17 cellular contexts compared by ENCODE assay signal in the genomic region with DNA sequence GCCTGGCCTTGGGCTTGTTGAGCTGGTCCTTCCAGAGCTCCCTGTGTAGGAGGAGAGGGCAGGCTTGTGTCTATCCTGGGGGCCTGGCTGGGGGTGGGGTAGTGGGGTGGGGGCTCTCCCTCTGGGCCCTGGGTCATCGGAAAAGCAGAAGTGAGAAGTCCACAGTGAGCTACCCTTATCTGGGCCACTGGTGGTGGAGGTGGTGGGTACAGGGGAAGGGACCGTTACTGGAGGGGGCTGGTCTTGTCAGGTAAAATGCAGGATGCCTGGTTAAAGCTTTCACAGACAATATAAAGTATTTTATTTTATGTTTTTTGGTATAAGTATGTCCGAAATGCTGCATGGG. TPM values are rescaled to one million over a fixed set of nuclear protein-coding genes. Genes with fewer than 3 reads are reported as not detected.
DNase-seq lines count a peak whose midpoint lies in the region; ATAC-seq and TF ChIP-seq lines count a peak whose summit lies in the region.
"Had no signal": no experiment of that assay in that cellular context is flagged by ENCODE, and none has a peak within 500 bp of the region (broad histone marks: within the 10 kb centered on the region; RNA-seq: fewer than 3 reads in every experiment).

No MANE protein-coding gene starts in this region.

- peaks cover 41% of the 10 kb centered on the region for H3K4me1 Mint-ChIP-seq in CD14-positive monocyte
- H3K4me1 Mint-ChIP-seq in activated naive CD8-positive, alpha-beta T cell treated with anti-CD3 and anti-CD28 coated beads, Interleukin-2, amount 50 U/mL, for 24 hours, result peaks cover 42% of the 10 kb centered on the region
- H3K4me1 Mint-ChIP-seq in glutamatergic neuron (ENCODE audit: low read depth, unreplicated experiment), result no peaks in the 10 kb centered on the region

- H3K27me3 Mint-ChIP-seq in CD14-positive monocyte (ENCODE audit: low read depth in 3 of 3) (peaks cover 9 to 19% (median 15%) of the 10 kb centered on the region in 3 donors), glutamatergic neuron (ENCODE audit: unreplicated experiment) (peaks cover 4% of the 10 kb centered on the region)
- H3K27me3 Mint-ChIP-seq in activated naive CD8-positive, alpha-beta T cell treated with anti-CD3 and anti-CD28 coated beads, Interleukin-2, amount 50 U/mL, for 24 hours, result peaks cover 9% of the 10 kb centered on the region

- no peak overlapping the region for H3K27ac ChIP-seq in prostate gland
- H3K27ac ChIP-seq in tibial nerve, result peak overlapping the region in 2 of 4 donors; percentile 11 to 70
- H3K27ac ChIP-seq: cardiac muscle cell had no signal

- H3K4me3 ChIP-seq in prostate gland (no peak overlapping the region), tibial nerve (no peak overlapping the region)
- H3K4me3 ChIP-seq: cardiac muscle cell had no signal

- intact Hi-C loops in CD14-positive monocyte (cut with micrococcal nuclease), result no loop called here
- intact Hi-C loops in prostate gland (cut with DNase I), result no loop called here

- no peak for TF ChIP-seq EP300 in tibial nerve (IDR thresholded peaks at IDR 0.05)

- H3K4me1 ChIP-seq in prostate gland (replicated peaks) (no peaks in the 10 kb centered on the region), tibial nerve (no peaks in the 10 kb centered on the region)
- H3K4me1 ChIP-seq: BE2C had no signal

- peak overlapping the region; percentile 94 to 97 (median 95) for H3K27ac Mint-ChIP-seq in CD14-positive monocyte
- peak overlapping the region; percentile 48 for H3K27ac Mint-ChIP-seq in activated naive CD8-positive, alpha-beta T cell treated with anti-CD3 and anti-CD28 coated beads, Interleukin-2, amount 50 U/mL, for 24 hours
- H3K27ac Mint-ChIP-seq in glutamatergic neuron (ENCODE audit: unreplicated experiment), result no peak overlapping the region

- ATAC-seq in GM19397 (IDR thresholded peaks at IDR 0.05; ENCODE audit: unreplicated experiment) (peak; percentile 29), HG03097 (IDR thresholded peaks at IDR 0.05; ENCODE audit: low FRiP score, unreplicated experiment) (peak; percentile 14), GM21528 (IDR thresholded peaks at IDR 0.05; ENCODE audit: low FRiP score, unreplicated experiment) (no peak)
- ATAC-seq in activated naive CD8-positive, alpha-beta T cell treated with anti-CD3 and anti-CD28 coated beads, Interleukin-2, amount 50 U/mL, for 24 hours, result no peak

- TF ChIP-seq CTCF in CD14-positive monocyte (IDR thresholded peaks at IDR 0.05) (no peak), glutamatergic neuron (IDR thresholded peaks at IDR 0.05; ENCODE audit: partially characterized antibody, unreplicated experiment) (no peak), prostate gland (IDR thresholded peaks at IDR 0.05) (no peak), tibial nerve (IDR thresholded peaks at IDR 0.05) (no peak)

- H3K9me3 Mint-ChIP-seq in CD14-positive monocyte (peaks cover 0 to 13% (median 1%) of the 10 kb centered on the region in 7 donors), glutamatergic neuron (ENCODE audit: unreplicated experiment) (peaks cover 3% of the 10 kb centered on the region)
- no peaks in the 10 kb centered on the region for H3K9me3 Mint-ChIP-seq in activated naive CD8-positive, alpha-beta T cell treated with anti-CD3 and anti-CD28 coated beads, Interleukin-2, amount 50 U/mL, for 24 hours
- H3K9me3 Mint-ChIP-seq: activated T-cell treated with anti-CD3 and anti-CD28 coated beads, Interleukin-2, amount 50 U/mL, for 24 hours had no signal

- WGBS in prostate gland, result 67% methylated on average over 3 of the region's 3 CpGs
- WGBS in tibial nerve, 2 donors, result 62 to 63% methylated on average over 3 of the region's 3 CpGs

- H3K9me3 ChIP-seq in prostate gland, result no peaks in the 10 kb centered on the region
- H3K9me3 ChIP-seq in tibial nerve, result no peaks in the 10 kb centered on the region
- H3K9me3 ChIP-seq: BE2C had no signal

- DNase-seq in CD14-positive monocyte (ENCODE audit: low spot score), result no peak
- DNase-seq in activated naive CD8-positive, alpha-beta T cell treated with anti-CD3 and anti-CD28 coated beads, Interleukin-2, amount 50 U/mL, for 24 hours, result no peak
- no peak for DNase-seq in glutamatergic neuron
- no peak for DNase-seq in prostate gland (ENCODE audit: low spot score)
- DNase-seq in tibial nerve (ENCODE audit: low spot score in 2 of 2), result no peak
- DNase-seq: BE2C, NCI-H1930 had no signal

- no peak for TF ChIP-seq POLR2A in prostate gland (IDR thresholded peaks at IDR 0.05)
- TF ChIP-seq POLR2A in tibial nerve (IDR thresholded peaks at IDR 0.05), result no peak

- H3K36me3 ChIP-seq in prostate gland, result no peaks in the 10 kb centered on the region
- H3K36me3 ChIP-seq in tibial nerve, result no peaks in the 10 kb centered on the region
- H3K36me3 ChIP-seq: BE2C, cardiac muscle cell had no signal

- H3K4me3 Mint-ChIP-seq in CD14-positive monocyte (peak overlapping the region; percentile 77 to 93), glutamatergic neuron (ENCODE audit: unreplicated experiment) (no peak overlapping the region)
- H3K4me3 Mint-ChIP-seq in activated naive CD8-positive, alpha-beta T cell treated with anti-CD3 and anti-CD28 coated beads, Interleukin-2, amount 50 U/mL, for 24 hours, result no peak overlapping the region

- H3K27me3 ChIP-seq in prostate gland (replicated peaks; ENCODE audit: insufficient read depth), result no peaks in the 10 kb centered on the region
- H3K27me3 ChIP-seq in tibial nerve, result peaks cover 0 to 22% of the 10 kb centered on the region in 2 donors

- H3K36me3 Mint-ChIP-seq in CD14-positive monocyte (peaks cover 18 to 30% of the 10 kb centered on the region in 2 donors), glutamatergic neuron (ENCODE audit: unreplicated experiment) (no peaks in the 10 kb centered on the region)
- H3K36me3 Mint-ChIP-seq in activated naive CD8-positive, alpha-beta T cell treated with anti-CD3 and anti-CD28 coated beads, Interleukin-2, amount 50 U/mL, for 24 hours (ENCODE audit: low read depth), result no peaks in the 10 kb centered on the region

RNA-seq across cellular contexts. Expression of gene SIGLEC10, which starts 0.3 kb away (rescaled TPM):
- polyA plus RNA-seq in CD14-positive monocyte, result 10 to 100 TPM; 16.6 to 64.9 TPM
- total RNA-seq in glutamatergic neuron (ENCODE audit: unreplicated experiment), result not detected
- total RNA-seq in prostate gland, result 1 to 10 TPM; 7.1 to 7.5 TPM
- total RNA-seq in tibial nerve, result 10 to 100 TPM in 2 of 4 donors, 1 to 10 TPM in 2; 2.1 to 21.9 (median 7.3) TPM
- total RNA-seq: cardiac muscle cell, fibroblast of lung, H1, HT1080 had no signal
- polyA plus RNA-seq: fibroblast of lung, keratinocyte had no signal

RNA-seq across cellular contexts. Expression of gene C19orf84, which starts 27.4 kb away (rescaled TPM):
- polyA plus RNA-seq in CD14-positive monocyte, result not detected
- total RNA-seq in glutamatergic neuron (ENCODE audit: unreplicated experiment) (not detected), prostate gland (10 to 100 TPM in 1 of 2 donors, not detected in 1; 16.0 TPM), tibial nerve (under 1 TPM in 1 of 4 donors, not detected in 3; 0.63 TPM)
- total RNA-seq: cardiac muscle cell, fibroblast of lung, HT1080, urinary bladder had no signal
- polyA plus RNA-seq: cardiac muscle cell, fibroblast of lung, keratinocyte, urinary bladder had no signal

RNA-seq across cellular contexts. Expression of gene LIM2, which starts 30.0 kb away (rescaled TPM):
- not detected for polyA plus RNA-seq in CD14-positive monocyte
- total RNA-seq in glutamatergic neuron (ENCODE audit: unreplicated experiment) (not detected), prostate gland (not detected), tibial nerve (not detected)
- total RNA-seq: cardiac muscle cell, fibroblast of lung, H1, HT1080, urinary bladder had no signal
- polyA plus RNA-seq: cardiac muscle cell, fibroblast of lung, H1, keratinocyte, urinary bladder had no signal

RNA-seq across cellular contexts. Expression of gene SIGLEC8, which starts 40.5 kb away (rescaled TPM):
- polyA plus RNA-seq in CD14-positive monocyte, result not detected
- total RNA-seq in glutamatergic neuron (ENCODE audit: unreplicated experiment) (not detected), prostate gland (1 to 10 TPM; 1.0 to 3.0 TPM), tibial nerve (1 to 10 TPM in 1 of 4 donors, under 1 TPM in 3; 0.20 to 5.5 (median 0.87) TPM)
- total RNA-seq: cardiac muscle cell, fibroblast of lung, H1, HT1080 had no signal
- polyA plus RNA-seq: cardiac muscle cell, fibroblast of lung, H1, keratinocyte had no signal

RNA-seq across cellular contexts. Expression of gene NKG7, which starts 45.3 kb away (rescaled TPM):
- 10 to 100 TPM; 16.4 to 19.9 TPM for polyA plus RNA-seq in CD14-positive monocyte
- total RNA-seq in glutamatergic neuron (ENCODE audit: unreplicated experiment), result not detected
- 1 to 10 TPM in 1 of 2 donors, not detected in 1; 1.8 TPM for total RNA-seq in prostate gland
- 1 to 10 TPM in 2 of 4 donors, not detected in 2; 3.6 to 3.9 TPM for total RNA-seq in tibial nerve
- total RNA-seq: cardiac muscle cell, fibroblast of lung, H1, HT1080 had no signal
- polyA plus RNA-seq: fibroblast of lung, H1, keratinocyte had no signal

Comparison
In these comparisons a context has a peak if more than half of its experiments do, and no peak if none do; other contexts are left out.
1. H3K4me3 Mint-ChIP-seq: peak in CD14-positive monocyte (2 of 2); none in activated naive CD8-positive, alpha-beta T cell treated with anti-CD3 and anti-CD28 coated beads, Interleukin-2, amount 50 U/mL, for 24 hours (single experiment) and glutamatergic neuron (single experiment).
2. ATAC-seq: peak in GM19397 (single experiment) and HG03097 (single experiment); none in activated naive CD8-positive, alpha-beta T cell treated with anti-CD3 and anti-CD28 coated beads, Interleukin-2, amount 50 U/mL, for 24 hours (single experiment) and GM21528 (single experiment).